ENCODE assay signal across 2 cellular contexts in the genomic region with DNA sequence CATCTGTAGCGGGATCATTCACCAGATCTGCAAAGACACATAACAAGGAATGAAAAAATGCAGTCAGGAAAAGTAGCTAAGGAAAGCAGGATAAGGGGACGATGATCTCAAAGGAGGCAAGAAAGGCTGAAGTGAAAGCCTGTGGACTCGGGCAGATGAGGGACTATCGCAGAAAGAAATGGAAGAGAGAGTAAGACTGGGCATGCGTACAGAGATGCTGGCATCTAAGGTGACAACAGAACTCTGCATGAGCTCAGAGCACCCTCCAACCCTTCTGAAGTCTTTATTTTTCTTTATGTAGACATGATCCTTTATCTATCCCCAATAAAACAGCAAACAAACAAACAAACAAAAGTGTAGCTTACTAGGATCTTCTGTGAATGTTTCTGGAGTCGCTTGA.
TF ChIP-seq lines count a peak whose summit lies in the region.

No MANE protein-coding gene starts in this region.

TF ChIP-seq in HepG2, 621 proteins besides CTCF, POLR2A, EP300 and RAD21:
- TF ChIP-seq HNF4G (IDR thresholded peaks at IDR 0.05; ENCODE audit: borderline replicate concordance, low read depth, low read length) (no peak), HNF4G (CRISPR knock-in tag; IDR thresholded peaks at IDR 0.05; ENCODE audit: borderline replicate concordance, low read depth) (no peak), NCOR1 (IDR thresholded peaks at IDR 0.05; ENCODE audit: borderline replicate concordance, low read length) (no peak), ARHGAP35 (CRISPR knock-in tag; IDR thresholded peaks at IDR 0.05; ENCODE audit: borderline replicate concordance) (no peak)

TF ChIP-seq in H1, 55 proteins besides CTCF, POLR2A, EP300 and RAD21:
- TF ChIP-seq RNF2 (IDR thresholded peaks at IDR 0.05; ENCODE audit: borderline replicate concordance, low read depth, low read length, missing control alignments, poor library complexity, severe bottlenecking) (no peak), ATF2 (IDR thresholded peaks at IDR 0.05; ENCODE audit: low read length) (no peak), SIRT6 (IDR thresholded peaks at IDR 0.05; ENCODE audit: low read length) (no peak), CREB1 (IDR thresholded peaks at IDR 0.05) (no peak), SIX5 (IDR thresholded peaks at IDR 0.05; ENCODE audit: low read depth, low read length) (no peak), NRF1 (IDR thresholded peaks at IDR 0.05; ENCODE audit: low read depth, low read length) (no peak), POU5F1 (IDR thresholded peaks at IDR 0.05; ENCODE audit: low read depth, low read length) (no peak), RBBP5 (IDR thresholded peaks at IDR 0.05; ENCODE audit: borderline replicate concordance, low read depth, low read length) (no peak), SP1 (IDR thresholded peaks at IDR 0.05; ENCODE audit: low read depth, low read length) (no peak), TAF7 (optimal IDR thresholded peaks at IDR 0.05; ENCODE audit: borderline replicate concordance, low read depth, low read length) (no peak)
